In genomic region chr17:64519601-64520000, GRCh38 we compare ENCODE assay signal across 7 cellular contexts.
"Had no signal": no experiment of that assay in that cellular context is flagged by ENCODE, and none has a peak within 500 bp of the region (broad histone marks: within the 10 kb centered on the region; RNA-seq: fewer than 3 reads in every experiment).

No MANE protein-coding gene starts in this region.

- H3K4me2 ChIP-seq: GM23338 had no signal

- ATAC-seq: GM23338 had no signal

- FAIRE-seq: H1, H54, HTR-8/SVneo had no signal

- H3K4me3 ChIP-seq: GM23338 had no signal

- H2AFZ ChIP-seq: GM23338 had no signal

- DNase-seq: H9, HCEC 1CT, KG1 had no signal
